10 cellular contexts compared by ENCODE assay signal in the genomic region with DNA sequence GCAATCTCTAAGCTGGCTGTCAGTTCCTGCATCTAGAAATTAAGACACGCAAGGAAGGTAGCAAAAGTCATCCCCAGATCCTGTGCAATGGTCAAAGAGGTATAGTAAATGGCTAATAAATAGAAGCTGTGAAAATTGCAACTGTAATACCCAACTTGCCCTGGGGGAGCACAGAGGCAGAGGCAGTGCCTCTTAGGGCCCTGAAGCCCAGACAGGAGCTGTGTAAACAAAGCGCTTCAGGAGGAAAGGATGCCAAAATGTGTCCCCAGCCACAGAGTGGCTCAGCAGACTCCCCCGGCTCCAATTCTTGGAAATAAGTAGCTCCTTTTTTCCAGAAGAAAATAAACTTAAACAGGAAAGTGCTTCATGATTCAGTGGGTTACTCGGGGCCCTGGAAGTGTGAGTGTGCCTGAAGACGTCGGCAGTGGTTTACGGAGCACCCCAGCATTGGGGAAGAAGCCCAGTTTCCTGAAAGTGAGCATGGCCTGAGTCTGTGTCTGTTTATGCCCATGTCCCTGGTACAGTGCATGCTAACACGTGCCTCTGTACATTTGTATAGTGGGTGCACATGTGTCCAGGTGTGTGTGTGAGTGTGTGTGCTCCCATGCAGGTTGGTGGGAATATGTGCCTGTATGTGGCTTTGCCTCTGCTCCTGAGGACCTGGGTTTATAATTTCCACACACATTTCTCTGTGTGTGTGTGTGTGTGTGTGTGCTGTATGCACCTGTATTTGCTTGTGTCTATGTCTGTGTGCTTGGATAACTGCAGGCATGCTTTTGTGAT.
DNase-seq lines count a peak whose midpoint lies in the region; ATAC-seq and TF ChIP-seq lines count a peak whose summit lies in the region.
"Had no signal": no experiment of that assay in that cellular context is flagged by ENCODE, and none has a peak within 500 bp of the region (broad histone marks: within the 10 kb centered on the region; RNA-seq: fewer than 3 reads in every experiment).

No MANE protein-coding gene starts in this region.

- H3K4me2 ChIP-seq in Loucy (ENCODE audit: low read depth, low read length, poor library complexity, severe bottlenecking), result no peak overlapping the region

- no peaks in the 10 kb centered on the region for H3K9me3 Mint-ChIP-seq in endodermal cell
- H3K9me3 Mint-ChIP-seq: activated B cell treated with CpG ODN at 0.5 μM for 24 hours had no signal

- H3K4me1 ChIP-seq in Loucy (ENCODE audit: insufficient read depth, low read length, poor library complexity, severe bottlenecking) (no peaks in the 10 kb centered on the region), endodermal cell (ENCODE audit: control insufficient read depth, insufficient read depth, low read length) (no peaks in the 10 kb centered on the region), mucosa of descending colon (ENCODE audit: low read depth) (no peaks in the 10 kb centered on the region)

- no peaks in the 10 kb centered on the region for H3F3A ChIP-seq in Loucy (ENCODE audit: low read depth)

- no peak overlapping the region for H2AFZ ChIP-seq in Loucy (ENCODE audit: low read length)

- H3K27me3 ChIP-seq in Loucy (ENCODE audit: insufficient read depth, low read length, poor library complexity, severe bottlenecking) (no peaks in the 10 kb centered on the region), endodermal cell (ENCODE audit: control insufficient read depth, insufficient read depth, low read length, poor library complexity, severe bottlenecking) (no peaks in the 10 kb centered on the region)

- no peaks in the 10 kb centered on the region for H4K20me1 ChIP-seq in Loucy (ENCODE audit: insufficient read depth, low read length, poor library complexity, severe bottlenecking)

- H3K4me3 Mint-ChIP-seq in endodermal cell, result no peak overlapping the region
- H3K4me3 Mint-ChIP-seq: activated B cell treated with CpG ODN at 0.5 μM for 24 hours had no signal

- H3K27ac ChIP-seq in endodermal cell (ENCODE audit: low read depth, low read length), result no peak overlapping the region

- H3K79me2 ChIP-seq in Loucy (ENCODE audit: insufficient read depth, low read length), result no peaks in the 10 kb centered on the region

- 0 out of 2 replicates have a peak, but pooled peaks have one; percentile 16 for TF ChIP-seq CTCF in Loucy (conservative IDR thresholded peaks at IDR 0.05; ENCODE audit: low read length)
- TF ChIP-seq CTCF in endodermal cell (conservative IDR thresholded peaks at IDR 0.05), result peak; percentile 75
- no peak for TF ChIP-seq CTCF in mucosa of descending colon (IDR thresholded peaks at IDR 0.05)

- no peaks in the 10 kb centered on the region for H3K27me3 Mint-ChIP-seq in endodermal cell (ENCODE audit: insufficient read depth)

- H3K36me3 Mint-ChIP-seq in endodermal cell (ENCODE audit: low read depth), result no peaks in the 10 kb centered on the region

- H3K36me3 ChIP-seq in Loucy (ENCODE audit: insufficient read depth, low read length), result no peaks in the 10 kb centered on the region
- H3K36me3 ChIP-seq in endodermal cell (ENCODE audit: control insufficient read depth, insufficient read depth, low read length), result no peaks in the 10 kb centered on the region
- H3K36me3 ChIP-seq in mucosa of descending colon (ENCODE audit: low read depth), result no peaks in the 10 kb centered on the region

- H3K9ac ChIP-seq in Loucy (ENCODE audit: low read depth, low read length, poor library complexity, severe bottlenecking) (no peak overlapping the region), endodermal cell (ENCODE audit: extremely low read depth, low read length, poor library complexity, severe bottlenecking) (no peak overlapping the region)

- H3K9me3 ChIP-seq in Loucy (ENCODE audit: insufficient read depth, low read depth, low read length) (no peaks in the 10 kb centered on the region), endodermal cell (ENCODE audit: control insufficient read depth, low read length) (no peaks in the 10 kb centered on the region), mucosa of descending colon (no peaks in the 10 kb centered on the region)

- H3K4me3 ChIP-seq in Loucy (ENCODE audit: low read length, poor library complexity, severe bottlenecking) (no peak overlapping the region), endodermal cell (ENCODE audit: low read length) (no peak overlapping the region), mucosa of descending colon (no peak overlapping the region)

- H3K4me1 Mint-ChIP-seq in endodermal cell, result peaks cover 17% of the 10 kb centered on the region
- H3K4me1 Mint-ChIP-seq: activated B cell treated with CpG ODN at 0.5 μM for 24 hours had no signal

- intact Hi-C loops in mucosa of descending colon (cut with DNase I, micrococcal nuclease), result no loop called here

- DNase-seq in ELF-1 (ENCODE audit: low read depth, low spot score), result peak; percentile 28
- peak; percentile 77 for DNase-seq in endodermal cell
- peak in 1 of 3 donors; percentile 3 for DNase-seq in mucosa of descending colon
- no peak for DNase-seq in stimulated activated CD4-positive, alpha-beta T cell treated with anti-CD3 and anti-CD28 coated beads, Interleukin-12 subunit alpha, Interleukin-12 subunit beta, amount 100 ng/mL, for 4 hours
- DNase-seq in HCEC 1CT, result no peak
- no peak for DNase-seq in NCI-H1436 (lab: John Stamatoyannopoulos, UW)
- DNase-seq: activated B cell treated with CpG ODN at 0.5 μM for 24 hours, DMS153 had no signal

- 85 to 96% methylated on average over 6 to 8 of the region's 8 CpGs for WGBS in endodermal cell (ENCODE audit: insufficient coverage in 1 of 2, insufficient read length in 1 of 2), 2 experiments

- ATAC-seq in mucosa of descending colon (peak; percentile 25), GM19397 (IDR thresholded peaks at IDR 0.05; ENCODE audit: unreplicated experiment) (no peak)

- H3K9me2 ChIP-seq in Loucy (replicated peaks; ENCODE audit: low read depth, low read length), result no peaks in the 10 kb centered on the region

- H3K27ac Mint-ChIP-seq in endodermal cell, result no peak overlapping the region
- H3K27ac Mint-ChIP-seq: activated B cell treated with CpG ODN at 0.5 μM for 24 hours had no signal

Comparison
In these comparisons a context has a peak if more than half of its experiments do, and no peak if none do; other contexts are left out.
1. DNase-seq: peak in ELF-1 (single experiment) and endodermal cell (single experiment); none in stimulated activated CD4-positive, alpha-beta T cell treated with anti-CD3 and anti-CD28 coated beads, Interleukin-12 subunit alpha, Interleukin-12 subunit beta, amount 100 ng/mL, for 4 hours (single experiment), HCEC 1CT (single experiment) and NCI-H1436 (single experiment).